In the genomic region with DNA sequence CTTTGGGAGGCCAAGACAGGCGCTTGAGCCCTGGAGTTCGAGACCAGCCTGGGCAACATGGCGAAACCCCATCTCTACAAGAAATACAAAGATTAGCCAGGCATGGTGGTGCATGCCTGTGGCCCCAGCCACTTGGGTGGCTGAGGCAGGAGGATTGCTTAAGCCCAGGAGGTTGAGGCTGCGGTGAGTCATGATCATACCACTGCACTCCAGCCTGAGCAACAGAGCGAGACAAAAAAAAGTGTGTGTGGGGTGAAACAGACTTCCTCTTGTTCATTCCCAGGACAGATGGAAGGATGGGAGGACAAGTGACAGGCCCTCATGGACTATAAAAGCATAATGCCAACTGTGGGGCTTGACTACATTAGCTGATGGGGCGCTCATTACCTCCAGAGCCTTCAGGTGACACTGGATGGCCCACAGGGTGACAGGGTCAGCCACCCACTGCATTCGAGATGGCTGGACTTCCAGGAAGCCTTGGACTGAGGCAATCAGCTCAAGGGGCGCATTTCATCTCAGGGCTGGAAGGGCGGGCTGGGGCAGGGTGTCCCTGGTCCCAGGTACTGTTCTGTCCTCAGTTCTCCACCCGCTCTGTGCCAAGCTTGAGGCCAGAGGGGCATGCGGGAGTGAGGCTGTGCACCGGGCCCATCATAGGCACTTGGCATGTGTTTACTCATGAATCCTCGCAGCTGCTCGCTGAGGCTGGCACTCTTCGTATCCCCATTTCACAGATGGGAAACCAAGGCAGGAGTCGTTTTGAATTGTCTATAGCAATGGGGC, we compare ENCODE assay signal across 12 cellular contexts. TPM values are rescaled to one million over a fixed set of nuclear protein-coding genes. Genes with fewer than 3 reads are reported as not detected.
DNase-seq lines count a peak whose midpoint lies in the region; ATAC-seq lines count a peak whose summit lies in the region.
"Had no signal": no experiment of that assay in that cellular context is flagged by ENCODE, and none has a peak within 500 bp of the region (broad histone marks: within the 10 kb centered on the region; RNA-seq: fewer than 3 reads in every experiment).

No MANE protein-coding gene starts in this region.

- DNase-seq in NCI-H2171 treated with DMSO at 0.1 percent for 48 hours (lab: John Stamatoyannopoulos, UW): peak; percentile 18
- DNase-seq in NCI-H2171 (lab: John Stamatoyannopoulos, UW): no peak
- peak; percentile 30 for DNase-seq in NOMO-1 treated with DMSO at 0.1 percent for 48 hours (lab: John Stamatoyannopoulos, UW; ENCODE audit: unreplicated experiment)
- DNase-seq in epithelial cell of prostate (ENCODE audit: low read depth, low spot score): peak; percentile 34
- DNase-seq in renal cortical epithelial cell (ENCODE audit: low read depth): peak; percentile 89
- no peak for DNase-seq in D341Med (ENCODE audit: low spot score)
- DNase-seq in DMS79 (lab: John Stamatoyannopoulos, UW): no peak
- DNase-seq: activated T-cell treated with anti-CD3 and anti-CD28 coated beads, Interleukin-2, amount 50 U/mL, for 4 hours; GOT3; OCI-M1 had no signal

- no peak for ATAC-seq in HG02571 (IDR thresholded peaks at IDR 0.05; ENCODE audit: unreplicated experiment)
- ATAC-seq: activated T-cell treated with anti-CD3 and anti-CD28 coated beads, Interleukin-2, amount 50 U/mL, for 4 hours; psoas muscle had no signal

- H3K27ac ChIP-seq in epithelial cell of prostate: no peak overlapping the region
- H3K27ac ChIP-seq: psoas muscle had no signal

RNA-seq across cellular contexts. Expression of a gene that starts 12.5 kb away (rescaled TPM):
- total RNA-seq in renal cortical epithelial cell: 0.87 and 24.7 TPM in 2 replicates

RNA-seq across cellular contexts. Expression of a gene that starts 37.4 kb away (rescaled TPM):
- 18.2 and 33.5 TPM in 2 replicates for total RNA-seq in renal cortical epithelial cell

RNA-seq across cellular contexts. Expression of a gene that starts 40.7 kb away (rescaled TPM):
- 28.3 and 62.7 TPM in 2 replicates for total RNA-seq in renal cortical epithelial cell

Comparison
In these comparisons a context has a peak if more than half of its experiments do, and no peak if none do; other contexts are left out.
1. DNase-seq: peak in NCI-H2171 treated with DMSO at 0.1 percent for 48 hours (single experiment), NOMO-1 treated with DMSO at 0.1 percent for 48 hours (single experiment), epithelial cell of prostate (single experiment) and renal cortical epithelial cell (single experiment); none in NCI-H2171 (single experiment), D341Med (single experiment) and DMS79 (single experiment).